Comparison of ENCODE assay signal across 8 cellular contexts in genomic region chr1:777480-778180, GRCh38.
A peak's percentile ranks its signal among the peaks of the same experiment; 100 is the strongest.
DNase-seq lines count a peak whose midpoint lies in the region; ATAC-seq and TF ChIP-seq lines count a peak whose summit lies in the region.
"Not testable (repeated sequence)": the region's sequence is repeated elsewhere in the genome, so short reads cannot be mapped to it uniquely, and the experiment has no call there.

No MANE protein-coding gene starts in this region.

- POLR2A ChIA-PET in CD8-positive, alpha-beta T cell (lab: Charles Lee): interaction anchor here (1.4 kb wide), 1 partner anchor 236 kb away, joined by 4 read pairs; the partner anchor contains the start of gene ISG15
- POLR2A ChIA-PET in WTC11 (lab: Charles Lee): not testable (repeated sequence)

- not testable (repeated sequence) for H2AFZ ChIP-seq in Karpas-422 (ENCODE audit: low read length)

- intact Hi-C loops in CD8-positive, alpha-beta T cell (cut with DNase I, micrococcal nuclease): loop anchor here in 1 of 2 experiments (2.0 to 10.0 kb wide), 2 partner anchors 49 to 337 kb away; partner anchors contain the start of gene C1orf159
- intact Hi-C loops in right lobe of liver (cut with DNase I); psoas muscle (cut with DNase I); upper lobe of right lung (cut with DNase I): not testable (repeated sequence)

- H3K9ac ChIP-seq in Karpas-422 (ENCODE audit: low read length): peak overlapping the region; percentile 69

- not testable (repeated sequence) for H4K20me1 ChIP-seq in Karpas-422 (ENCODE audit: insufficient read depth, low read depth, low read length)

- peak overlapping the region; percentile 49 for H3K27ac Mint-ChIP-seq in CD8-positive, alpha-beta T cell
- not testable (repeated sequence) for H3K27ac Mint-ChIP-seq in WTC11

- not testable (repeated sequence) for TF ChIP-seq POLR2A in right lobe of liver (IDR thresholded peaks at IDR 0.05)

- in situ Hi-C loops in astrocyte of the spinal cord (cut with HindIII; ENCODE audit: low sequenced_read_pairs): not testable (repeated sequence)

- peak overlapping the region; percentile 98 for H3K4me3 Mint-ChIP-seq in CD8-positive, alpha-beta T cell
- peak overlapping the region; percentile 97 for H3K4me3 Mint-ChIP-seq in WTC11

- not testable (repeated sequence) for H3K27me3 ChIP-seq in CD8-positive, alpha-beta T cell (ENCODE audit: insufficient read depth, low read length); Karpas-422 (ENCODE audit: low read length); right lobe of liver; psoas muscle (ENCODE audit: insufficient read depth in 3 of 3, low read length in 2 of 3); upper lobe of right lung

- not testable (repeated sequence) for H3K4me1 ChIP-seq in CD8-positive, alpha-beta T cell (ENCODE audit: insufficient read depth, low read length); Karpas-422 (ENCODE audit: low read length); right lobe of liver; psoas muscle; upper lobe of right lung

- ATAC-seq in CD8-positive, alpha-beta T cell; WTC11; right lobe of liver; psoas muscle; upper lobe of right lung: not testable (repeated sequence)

- CTCF ChIA-PET in CD8-positive, alpha-beta T cell (lab: Charles Lee): interaction anchor here (1.4 kb wide), 1 partner anchor 81 kb away, joined by 3 read pairs; no protein-coding TSS in a partner anchor
- CTCF ChIA-PET in WTC11 (lab: Charles Lee): not testable (repeated sequence)

- not testable (repeated sequence) for H3K4me3 ChIP-seq in CD8-positive, alpha-beta T cell (ENCODE audit: low read depth, low read length)
- H3K4me3 ChIP-seq in Karpas-422 (ENCODE audit: low read length) (peak overlapping the region; percentile 79), astrocyte of the spinal cord (ENCODE audit: low read depth, low read length) (peak overlapping the region; percentile 70), fibroblast of mammary gland (ENCODE audit: control insufficient read depth, low read depth, low read length) (peak overlapping the region; percentile 69), right lobe of liver (peak overlapping the region; percentile 55 to 70 (median 61)), psoas muscle (peak overlapping the region; percentile 76), upper lobe of right lung (peak overlapping the region; percentile 76)

- H3K36me3 Mint-ChIP-seq in CD8-positive, alpha-beta T cell; WTC11: not testable (repeated sequence)

- WGBS in right lobe of liver (ENCODE audit: insufficient coverage, low coverage, low lambda C conversion rate, missing lambda C conversion rate): 77% methylated on average over 11 of the region's 23 CpGs
- WGBS in psoas muscle, 3 donors: 74 to 87% (median 81%) methylated on average over 20 to 21 of the region's 23 CpGs

- not testable (repeated sequence) for H3K9me3 Mint-ChIP-seq in CD8-positive, alpha-beta T cell; WTC11

- H3K9me3 ChIP-seq in CD8-positive, alpha-beta T cell (ENCODE audit: low read length); Karpas-422 (ENCODE audit: low read length); right lobe of liver; psoas muscle; upper lobe of right lung: not testable (repeated sequence)

- peak overlapping the region; percentile 78 for H3K27ac ChIP-seq in CD8-positive, alpha-beta T cell (ENCODE audit: low read depth, low read length)
- not testable (repeated sequence) for H3K27ac ChIP-seq in Karpas-422 (ENCODE audit: low read length)
- H3K27ac ChIP-seq in right lobe of liver: peak overlapping the region in 2 of 3 donors; percentile 58 to 74
- H3K27ac ChIP-seq in psoas muscle: peak overlapping the region; percentile 88
- H3K27ac ChIP-seq in upper lobe of right lung: peak overlapping the region; percentile 93

- not testable (repeated sequence) for H3K4me1 Mint-ChIP-seq in CD8-positive, alpha-beta T cell (ENCODE audit: low read depth); WTC11

- not testable (repeated sequence) for H3K36me3 ChIP-seq in CD8-positive, alpha-beta T cell (ENCODE audit: insufficient read depth, low read length); Karpas-422 (ENCODE audit: insufficient read depth, low read length); right lobe of liver; psoas muscle (ENCODE audit: insufficient read depth in 1 of 2, low read depth in 1 of 2); upper lobe of right lung

- H3K4me2 ChIP-seq in Karpas-422 (ENCODE audit: low read depth, low read length, poor library complexity, severe bottlenecking): peak overlapping the region; percentile 76

- peak in 1 of 7 experiments; percentile 10 for DNase-seq in CD8-positive, alpha-beta T cell
- peak; percentile 9 for DNase-seq in Karpas-422
- DNase-seq in WTC11 (ENCODE audit: low spot score); astrocyte of the spinal cord (ENCODE audit: low read depth, low spot score); fibroblast of mammary gland (ENCODE audit: low read depth): not testable (repeated sequence)
- peak in 2 of 3 donors; percentile 14 to 41 for DNase-seq in right lobe of liver
- peak in 1 of 2 donors; percentile 56 for DNase-seq in psoas muscle
- DNase-seq in upper lobe of right lung: peak; percentile 62

- not testable (repeated sequence) for H3K9me2 ChIP-seq in Karpas-422 (replicated peaks; ENCODE audit: insufficient read depth, low read length)

- peaks cover 30% of the 10 kb centered on the region for H3K79me2 ChIP-seq in Karpas-422 (ENCODE audit: low read length)

- TF ChIP-seq CTCF in CD8-positive, alpha-beta T cell (IDR thresholded peaks at IDR 0.05); WTC11 (IDR thresholded peaks at IDR 0.05); astrocyte of the spinal cord (IDR thresholded peaks at IDR 0.05; ENCODE audit: low read depth, low read length); fibroblast of mammary gland (conservative IDR thresholded peaks at IDR 0.05; ENCODE audit: control insufficient read depth, insufficient read depth, low read depth, low read length); right lobe of liver (IDR thresholded peaks at IDR 0.05); psoas muscle (IDR thresholded peaks at IDR 0.05); upper lobe of right lung (IDR thresholded peaks at IDR 0.05): not testable (repeated sequence)

- H3K27me3 Mint-ChIP-seq in CD8-positive, alpha-beta T cell (ENCODE audit: low read depth); WTC11 (ENCODE audit: low read depth): not testable (repeated sequence)
